ENCODE assay signal across 8 cellular contexts in the genomic region with DNA sequence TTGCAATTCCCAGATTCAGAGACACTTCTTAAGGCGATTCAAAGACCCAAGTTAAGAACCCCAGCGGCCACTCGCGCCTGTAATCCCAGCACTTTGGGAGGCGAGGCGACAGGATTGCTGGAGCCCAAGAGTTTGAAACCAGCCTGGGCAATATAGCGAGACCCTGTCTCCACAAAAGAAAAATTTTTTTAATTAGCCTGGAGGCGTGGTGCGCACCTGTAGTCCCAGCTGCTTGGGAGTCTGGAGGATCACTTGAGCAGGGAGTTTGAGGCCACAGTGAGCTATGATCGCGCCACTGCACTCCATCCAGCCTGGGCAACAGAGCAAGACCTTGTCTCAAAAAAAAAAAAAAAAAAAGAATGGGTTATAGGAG. TPM values are rescaled to one million over a fixed set of nuclear protein-coding genes. Genes with fewer than 3 reads are reported as not detected.
DNase-seq lines count a peak whose midpoint lies in the region; ATAC-seq, FAIRE-seq and TF ChIP-seq lines count a peak whose summit lies in the region.

No MANE protein-coding gene starts in this region.

- H3K36me3 ChIP-seq in Peyer's patch (peaks cover 0 to 5% (median 0%) of the 10 kb centered on the region in 3 donors), esophagus squamous epithelium (peaks cover 0 to 11% (median 0%) of the 10 kb centered on the region in 3 donors), pancreas (peaks cover 0 to 7% (median 0%) of the 10 kb centered on the region in 3 donors)

- TF ChIP-seq CTCF in Peyer's patch (IDR thresholded peaks at IDR 0.05), result no peak
- TF ChIP-seq CTCF in esophagus squamous epithelium (IDR thresholded peaks at IDR 0.05), result peak in 1 of 6 experiments; percentile 16
- TF ChIP-seq CTCF in pancreas (IDR thresholded peaks at IDR 0.05), result no peak
- TF ChIP-seq CTCF in GM13976 (IDR thresholded peaks at IDR 0.05; ENCODE audit: borderline replicate concordance, control extremely low read depth, extremely low read depth, insufficient read depth, missing control alignments), result no peak

- H3K27me3 ChIP-seq in Peyer's patch (no peaks in the 10 kb centered on the region), esophagus squamous epithelium (no peaks in the 10 kb centered on the region), pancreas (no peaks in the 10 kb centered on the region)

- ATAC-seq in pancreas, result peak; percentile 33 to 49 (median 40)

- in situ Hi-C loops in GM13976 (cut with MboI; ENCODE audit: low sequenced_read_pairs, unreplicated experiment), result no loop called here

- FAIRE-seq in pancreas (lab: Jason Lieb, UNC), result no peak

- H3K9me3 ChIP-seq in Peyer's patch (no peaks in the 10 kb centered on the region), esophagus squamous epithelium (no peaks in the 10 kb centered on the region), pancreas (no peaks in the 10 kb centered on the region)

- H3K4me1 ChIP-seq in Peyer's patch (peaks cover 0 to 12% (median 0%) of the 10 kb centered on the region in 4 donors), esophagus squamous epithelium (peaks cover 0 to 33% (median 6%) of the 10 kb centered on the region in 3 donors), pancreas (peaks cover 0 to 7% (median 5%) of the 10 kb centered on the region in 3 donors)

- WGBS in esophagus squamous epithelium, 2 donors, result 14 to 43% methylated on average over 4 to 10 of the region's 11 CpGs
- 5 to 7% methylated on average over 11 of the region's 11 CpGs for WGBS in pancreas, 2 donors

- DNase-seq in NCI-H82 (lab: John Stamatoyannopoulos, UW), result peak; percentile 82
- no peak for DNase-seq in NCI-H82 treated with DMSO at 0.1 percent for 48 hours (lab: John Stamatoyannopoulos, UW; ENCODE audit: unreplicated experiment)
- peak in 1 of 3 donors; percentile 53 for DNase-seq in Peyer's patch
- DNase-seq in esophagus squamous epithelium (lab: John Stamatoyannopoulos, UW), result no peak
- peak in 2 of 6 donors; percentile 24 to 59 for DNase-seq in pancreas
- no peak for DNase-seq in SKM-1 (lab: John Stamatoyannopoulos, UW; ENCODE audit: unreplicated experiment)
- no peak for DNase-seq in GM13976 (ENCODE audit: low spot score)
- no peak for DNase-seq in iPS-NIHi7 (ENCODE audit: extremely low spot score)

- no peak for TF ChIP-seq POLR2A in Peyer's patch (IDR thresholded peaks at IDR 0.05)
- TF ChIP-seq POLR2A in esophagus squamous epithelium (IDR thresholded peaks at IDR 0.05), result no peak

- H3K4me3 ChIP-seq in Peyer's patch (peak overlapping the region; percentile 75 to 99 (median 89)), esophagus squamous epithelium (peak overlapping the region; percentile 72 to 99 (median 82)), pancreas (peak overlapping the region; percentile 94 to 99 (median 97))

- intact Hi-C loops in esophagus squamous epithelium (cut with DNase I), result no loop called here
- intact Hi-C loops in pancreas (cut with DNase I), result no loop called here

- H3K27ac ChIP-seq in Peyer's patch, result peak overlapping the region; percentile 80 to 89 (median 85)
- H3K27ac ChIP-seq in esophagus squamous epithelium, result peak overlapping the region; percentile 87 to 94 (median 90)
- peak overlapping the region; percentile 81 to 88 (median 86) for H3K27ac ChIP-seq in pancreas

RNA-seq across cellular contexts. Expression of a gene that starts 0.6 kb away (rescaled TPM):
- total RNA-seq in Peyer's patch, result 100 to 1,000 TPM in 1 of 4 donors, 10 to 100 TPM in 3; 26.3 to 173 (median 52.5) TPM
- 10 to 100 TPM; 20.5 to 61.0 (median 42.7) TPM for total RNA-seq in esophagus squamous epithelium
- 10 to 100 TPM; 11.7 to 22.4 (median 15.8) TPM for total RNA-seq in pancreas
- 1 to 10 TPM; 5.7 to 6.3 TPM for polyA plus RNA-seq in pancreas

RNA-seq across cellular contexts. Expression of a gene that starts 13.8 kb away (rescaled TPM):
- 10 to 100 TPM in 2 of 4 donors, 1 to 10 TPM in 2; 8.6 to 56.9 (median 18.5) TPM for total RNA-seq in Peyer's patch
- total RNA-seq in esophagus squamous epithelium, result 10 to 100 TPM in 2 of 4 donors, 1 to 10 TPM in 2; 1.7 to 13.7 (median 7.0) TPM
- 10 to 100 TPM in 1 of 6 donors, 1 to 10 TPM in 5; 4.5 to 13.9 (median 6.4) TPM for total RNA-seq in pancreas
- 1 to 10 TPM; 2.8 to 3.5 TPM for polyA plus RNA-seq in pancreas
